ENCODE assay signal across 36 cellular contexts in the genomic region with DNA sequence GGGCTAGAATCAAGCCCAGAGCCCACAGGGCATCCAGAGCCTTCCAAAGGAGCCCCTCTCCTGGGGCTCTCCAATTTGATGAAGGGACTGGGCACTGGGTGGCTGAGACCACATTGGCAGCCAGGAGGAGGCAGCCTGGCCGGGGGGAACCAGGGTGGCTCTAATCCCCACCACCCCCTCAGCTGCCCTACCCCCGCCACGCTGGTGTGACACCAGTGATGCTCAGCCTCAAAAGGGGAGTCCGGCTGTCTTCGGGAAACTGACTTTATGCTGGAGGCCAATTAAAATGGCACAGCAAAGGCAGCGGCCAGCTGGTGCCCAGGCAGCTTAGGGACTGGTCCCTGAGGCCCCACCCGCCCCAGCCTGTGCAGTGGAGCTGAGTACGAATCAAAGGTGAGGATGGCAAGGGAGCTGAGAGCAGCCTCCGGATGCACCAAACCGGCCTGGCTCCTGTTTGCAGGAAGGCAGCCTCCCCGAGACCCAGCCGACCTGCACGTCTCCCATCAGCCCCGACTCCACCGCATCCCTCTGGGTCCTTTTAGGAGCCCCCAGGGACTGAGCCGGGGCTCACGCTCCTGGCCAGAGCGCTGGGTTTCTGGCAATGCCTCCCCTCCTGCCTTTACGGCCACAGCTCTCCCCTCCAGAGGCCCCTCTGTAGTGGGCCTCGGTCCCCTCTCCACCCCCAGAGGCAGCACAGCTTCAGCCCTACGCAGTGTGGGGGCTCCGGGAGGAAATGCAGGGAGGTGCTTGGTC. TPM values are rescaled to one million over a fixed set of nuclear protein-coding genes. Genes with fewer than 3 reads are reported as not detected.
"Had no signal": no experiment of that assay in that cellular context is flagged by ENCODE, and none has a peak within 500 bp of the region (broad histone marks: within the 10 kb centered on the region; RNA-seq: fewer than 3 reads in every experiment).

No MANE protein-coding gene starts in this region.

- H3K27me3 ChIP-seq: adrenal gland, Peyer's patch had no signal

- DNase-seq: activated B cell treated with CpG ODN at 0.5 μM for 24 hours; activated CD4-positive, alpha-beta memory T cell treated with anti-CD3 and anti-CD28 coated beads for 36 hours; activated CD4-positive, alpha-beta T cell treated with anti-CD3 and anti-CD28 coated beads for 4 hours; activated CD4-positive, alpha-beta T cell treated with anti-CD3 and anti-CD28 coated beads, Interleukin-2, amount 50 U/mL, for 1 hour; activated CD4-positive, CD25-positive, alpha-beta regulatory T cell treated with anti-CD3 and anti-CD28 coated beads, Interleukin-2, amount 50 U/mL, for 72 hours; activated CD8-positive, alpha-beta memory T cell treated with anti-CD3 and anti-CD28 coated beads, Interleukin-2, amount 50 U/mL, for 4 hours; activated gamma-delta T cell treated with Interleukin-2 at 50 U/mL for 16 hours; activated naive CD4-positive, alpha-beta T cell treated with anti-CD3 and anti-CD28 coated beads for 36 hours; activated T-cell treated with anti-CD3 and anti-CD28 coated beads for 4 hours; activated T-cell treated with anti-CD3 and anti-CD28 coated beads, Interleukin-2, amount 50 U/mL, for 4 hours; adrenal gland; body of pancreas; Karpas-422; KBM-7; NCI-H1048; NCI-H1105 treated with DMSO at 0.1 percent for 48 hours; NCI-H1436; NCI-H2029; NCI-H345; NCI-H524 treated with DMSO at 0.1 percent for 48 hours; NCI-H748 treated with DMSO at 0.1 percent for 48 hours; NK-92 treated with Interleukin-12 subunit alpha and Interleukin-12 subunit beta, amount 100 ng/mL, for 24 hours; Peyer's patch; RPMI8226; SW 1271; T-helper 1 cell; T-helper 2 cell; T-helper 9 cell had no signal

- ATAC-seq: activated naive CD4-positive, alpha-beta T cell treated with anti-CD3 and anti-CD28 coated beads, Interleukin-2, amount 50 U/mL, for 72 hours; activated T-cell treated with anti-CD3 and anti-CD28 coated beads, Interleukin-2, amount 50 U/mL, for 4 hours; body of pancreas; PC-3 had no signal

- H3K4me3 ChIP-seq: adrenal gland, body of pancreas, breast epithelium, Peyer's patch had no signal

- H3K36me3 ChIP-seq: adrenal gland, breast epithelium, Peyer's patch had no signal

- H3K4me1 ChIP-seq: adrenal gland, body of pancreas, breast epithelium, Peyer's patch had no signal

- H3K27ac ChIP-seq: adrenal gland, body of pancreas, breast epithelium, Peyer's patch, VCaP had no signal

- FAIRE-seq: astrocyte had no signal

- H3K9me3 ChIP-seq: adrenal gland, body of pancreas had no signal

RNA-seq across cellular contexts. Expression of a gene that starts 28.5 kb away (rescaled TPM):
- total RNA-seq: activated B cell treated with CpG ODN at 0.5 μM for 24 hours; activated CD4-positive, alpha-beta memory T cell treated with anti-CD3 and anti-CD28 coated beads for 36 hours; activated naive CD4-positive, alpha-beta T cell treated with anti-CD3 and anti-CD28 coated beads for 36 hours; activated naive CD4-positive, alpha-beta T cell treated with anti-CD3 and anti-CD28 coated beads, Interleukin-2, amount 50 U/mL, for 72 hours; activated T-cell treated with anti-CD3 and anti-CD28 coated beads, Interleukin-2, amount 50 U/mL, for 4 hours; activated T-helper 1 cell treated with anti-CD3 and anti-CD28 coated beads, Interleukin-12 subunit alpha, Interleukin-12 subunit beta, Interleukin-2, Interleukin-4 antibody, amounts not matched to agents 30 ng/mL and 10 ng/mL and 1 ng/mL, durations not matched to agents 14 hours and 24 hours and 36 hours; body of pancreas; breast epithelium; MCF 10A; NCI-H460; PC-3; Peyer's patch had no signal

RNA-seq across cellular contexts. Expression of a gene that starts 39.7 kb away (rescaled TPM):
- total RNA-seq: activated B cell treated with CpG ODN at 0.5 μM for 24 hours; activated CD4-positive, alpha-beta memory T cell treated with anti-CD3 and anti-CD28 coated beads for 36 hours; activated T-cell treated with anti-CD3 and anti-CD28 coated beads, Interleukin-2, amount 50 U/mL, for 4 hours; activated T-helper 1 cell treated with anti-CD3 and anti-CD28 coated beads, Interleukin-12 subunit alpha, Interleukin-12 subunit beta, Interleukin-2, Interleukin-4 antibody, amounts not matched to agents 30 ng/mL and 10 ng/mL and 1 ng/mL, durations not matched to agents 14 hours and 24 hours and 36 hours; body of pancreas; breast epithelium; PC-3; Peyer's patch had no signal
